In the genomic region with DNA sequence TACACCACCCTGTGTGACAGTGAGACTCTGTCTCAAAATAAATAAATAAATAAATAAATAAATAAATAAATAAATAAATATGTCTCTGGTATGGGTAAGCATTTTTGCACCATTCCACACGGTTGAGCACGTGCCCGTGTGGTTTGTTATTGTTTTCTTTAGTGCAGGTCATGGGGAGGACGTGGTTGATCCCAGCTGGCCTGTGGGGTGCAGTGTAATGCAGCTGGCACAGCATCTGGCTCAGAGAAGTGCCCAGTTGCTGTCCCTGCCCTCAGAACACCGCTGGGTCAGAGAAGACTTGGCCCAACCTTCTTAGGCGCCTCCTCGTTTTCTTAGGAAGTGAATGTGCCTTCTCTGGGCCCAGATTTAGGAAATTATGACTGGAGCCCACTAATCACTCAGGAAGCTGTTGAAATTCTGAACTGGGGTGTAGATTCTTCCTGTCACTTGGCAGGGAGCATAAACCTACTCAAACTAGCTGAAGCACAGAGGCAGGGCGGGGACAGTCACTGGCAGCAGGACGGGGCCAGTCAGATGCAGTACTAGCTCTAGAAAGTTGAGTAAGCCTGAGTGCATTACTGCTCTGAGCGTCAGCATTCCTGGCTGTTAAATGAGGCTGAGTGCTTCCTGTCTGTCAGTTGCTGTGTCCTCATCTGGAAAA, we compare ENCODE assay signal across 9 cellular contexts.
DNase-seq lines count a peak whose midpoint lies in the region; ATAC-seq and TF ChIP-seq lines count a peak whose summit lies in the region.
"Had no signal": no experiment of that assay in that cellular context is flagged by ENCODE, and none has a peak within 500 bp of the region (broad histone marks: within the 10 kb centered on the region; RNA-seq: fewer than 3 reads in every experiment).

No MANE protein-coding gene starts in this region.

- no peaks in the 10 kb centered on the region for H3K36me3 Mint-ChIP-seq in activated CD4-positive, alpha-beta T cell treated with anti-CD3 and anti-CD28 coated beads for 36 hours (ENCODE audit: low read depth)
- no peaks in the 10 kb centered on the region for H3K36me3 Mint-ChIP-seq in activated CD4-positive, alpha-beta T cell treated with anti-CD3 and anti-CD28 coated beads, Interleukin-2, amount 10 ng/mL, durations not matched to agents 7 days and 5 days (ENCODE audit: low read depth)
- no peaks in the 10 kb centered on the region for H3K36me3 Mint-ChIP-seq in chondrocyte (ENCODE audit: low read depth)
- no peaks in the 10 kb centered on the region for H3K36me3 Mint-ChIP-seq in activated CD8-positive, alpha-beta T cell treated with anti-CD3 and anti-CD28 coated beads, Interleukin-2, amount 10 ng/mL, durations not matched to agents 7 days and 5 days (ENCODE audit: low read depth)

- peak; percentile 49 for ATAC-seq in activated CD4-positive, alpha-beta T cell treated with anti-CD3 and anti-CD28 coated beads for 36 hours
- ATAC-seq in lower lobe of right lung = peak; percentile 95 to 96
- ATAC-seq in aorta (ENCODE audit: low FRiP score) = peak; percentile 94
- no peak for ATAC-seq in HG02938 (IDR thresholded peaks at IDR 0.05; ENCODE audit: unreplicated experiment)
- no peak for ATAC-seq in activated CD8-positive, alpha-beta T cell treated with anti-CD3 and anti-CD28 coated beads, Interleukin-2, amount 10 ng/mL, durations not matched to agents 7 days and 5 days

- H3K4me1 Mint-ChIP-seq in activated CD4-positive, alpha-beta T cell treated with anti-CD3 and anti-CD28 coated beads for 36 hours = peaks cover 18% of the 10 kb centered on the region
- peaks cover 23% of the 10 kb centered on the region for H3K4me1 Mint-ChIP-seq in activated CD4-positive, alpha-beta T cell treated with anti-CD3 and anti-CD28 coated beads, Interleukin-2, amount 10 ng/mL, durations not matched to agents 7 days and 5 days
- peaks cover 13% of the 10 kb centered on the region for H3K4me1 Mint-ChIP-seq in chondrocyte (ENCODE audit: low read depth)
- peaks cover 25% of the 10 kb centered on the region for H3K4me1 Mint-ChIP-seq in activated CD8-positive, alpha-beta T cell treated with anti-CD3 and anti-CD28 coated beads, Interleukin-2, amount 10 ng/mL, durations not matched to agents 7 days and 5 days (ENCODE audit: low read depth)

- POLR2A ChIA-PET in activated CD4-positive, alpha-beta T cell treated with anti-CD3 and anti-CD28 coated beads for 36 hours (lab: Charles Lee) = no interaction called here
- POLR2A ChIA-PET in activated CD4-positive, alpha-beta T cell treated with anti-CD3 and anti-CD28 coated beads, Interleukin-2, amount 10 ng/mL, durations not matched to agents 7 days and 5 days (lab: Charles Lee) = no interaction called here
- POLR2A ChIA-PET in activated CD8-positive, alpha-beta T cell treated with anti-CD3 and anti-CD28 coated beads, Interleukin-2, amount 10 ng/mL, durations not matched to agents 7 days and 5 days (lab: Charles Lee) = no interaction called here

- no peak overlapping the region for H3K4me3 Mint-ChIP-seq in activated CD4-positive, alpha-beta T cell treated with anti-CD3 and anti-CD28 coated beads for 36 hours
- H3K4me3 Mint-ChIP-seq in activated CD4-positive, alpha-beta T cell treated with anti-CD3 and anti-CD28 coated beads, Interleukin-2, amount 10 ng/mL, durations not matched to agents 7 days and 5 days = no peak overlapping the region
- no peak overlapping the region for H3K4me3 Mint-ChIP-seq in chondrocyte (ENCODE audit: unreplicated experiment)
- H3K4me3 Mint-ChIP-seq in activated CD8-positive, alpha-beta T cell treated with anti-CD3 and anti-CD28 coated beads, Interleukin-2, amount 10 ng/mL, durations not matched to agents 7 days and 5 days = no peak overlapping the region

- WGBS in aorta, 2 donors = 2 to 8% methylated on average over 10 of the region's 10 CpGs

- peak overlapping the region; percentile 80 for H3K27ac ChIP-seq in lower lobe of right lung
- H3K27ac ChIP-seq in aorta (ENCODE audit: low read depth in 1 of 2, low read length in 2 of 2) = peak overlapping the region; percentile 50 to 93
- H3K27ac ChIP-seq: C4-2B had no signal

- CTCF ChIA-PET in activated CD4-positive, alpha-beta T cell treated with anti-CD3 and anti-CD28 coated beads for 36 hours (lab: Charles Lee) = interaction anchor here (1.3 kb wide), 1 partner anchor 32 kb away, joined by 4 read pairs; no protein-coding TSS in a partner anchor
- CTCF ChIA-PET in activated CD4-positive, alpha-beta T cell treated with anti-CD3 and anti-CD28 coated beads, Interleukin-2, amount 10 ng/mL, durations not matched to agents 7 days and 5 days (lab: Charles Lee) = interaction anchor here (1.3 kb wide), 1 partner anchor 12 kb away, joined by 7 read pairs; no protein-coding TSS in a partner anchor
- CTCF ChIA-PET in activated CD8-positive, alpha-beta T cell treated with anti-CD3 and anti-CD28 coated beads, Interleukin-2, amount 10 ng/mL, durations not matched to agents 7 days and 5 days (lab: Charles Lee) = interaction anchor here (0.9 kb wide), 1 partner anchor 113 kb away, joined by 3 read pairs; no protein-coding TSS in a partner anchor

- no peak overlapping the region for H3K4me3 ChIP-seq in lower lobe of right lung
- no peak overlapping the region for H3K4me3 ChIP-seq in aorta (ENCODE audit: low read length in 2 of 2)

- H3K4me1 ChIP-seq in lower lobe of right lung (peaks cover 26% of the 10 kb centered on the region), aorta (ENCODE audit: control insufficient read depth in 1 of 2, insufficient read depth in 2 of 2, low read length in 2 of 2) (no peaks in the 10 kb centered on the region)

- H3K36me3 ChIP-seq in lower lobe of right lung = peaks cover 9% of the 10 kb centered on the region
- no peaks in the 10 kb centered on the region for H3K36me3 ChIP-seq in aorta (ENCODE audit: control insufficient read depth in 1 of 2, insufficient read depth in 2 of 2, low read length in 1 of 2)

- intact Hi-C loops in activated CD4-positive, alpha-beta T cell treated with anti-CD3 and anti-CD28 coated beads for 36 hours (cut with DNase I, micrococcal nuclease) = loop anchor here (5.0 to 10.0 kb wide), 3 partner anchors 90 to 308 kb away; a partner anchor contains a TSS
- intact Hi-C loops in lower lobe of right lung (cut with DNase I) = no loop called here
- intact Hi-C loops in aorta (cut with DNase I) = loop anchor here (2.0 to 10.0 kb wide), 3 partner anchors 86 to 678 kb away; a partner anchor contains a TSS

- H3K27me3 ChIP-seq in lower lobe of right lung (ENCODE audit: low read depth) (no peaks in the 10 kb centered on the region), aorta (ENCODE audit: control insufficient read depth in 1 of 2, insufficient read depth in 2 of 2, low read length in 1 of 2) (no peaks in the 10 kb centered on the region)

- no peaks in the 10 kb centered on the region for H3K9me3 ChIP-seq in lower lobe of right lung
- no peaks in the 10 kb centered on the region for H3K9me3 ChIP-seq in aorta (ENCODE audit: control insufficient read depth, low read length)

- no peaks in the 10 kb centered on the region for H3K27me3 Mint-ChIP-seq in activated CD4-positive, alpha-beta T cell treated with anti-CD3 and anti-CD28 coated beads for 36 hours
- no peaks in the 10 kb centered on the region for H3K27me3 Mint-ChIP-seq in activated CD4-positive, alpha-beta T cell treated with anti-CD3 and anti-CD28 coated beads, Interleukin-2, amount 10 ng/mL, durations not matched to agents 7 days and 5 days
- H3K27me3 Mint-ChIP-seq in chondrocyte (ENCODE audit: low read depth) = no peaks in the 10 kb centered on the region
- no peaks in the 10 kb centered on the region for H3K27me3 Mint-ChIP-seq in activated CD8-positive, alpha-beta T cell treated with anti-CD3 and anti-CD28 coated beads, Interleukin-2, amount 10 ng/mL, durations not matched to agents 7 days and 5 days (ENCODE audit: low read depth)

- no peak for DNase-seq in activated CD4-positive, alpha-beta T cell treated with anti-CD3 and anti-CD28 coated beads for 36 hours
- DNase-seq in activated CD4-positive, alpha-beta T cell treated with anti-CD3 and anti-CD28 coated beads, Interleukin-2, amount 10 ng/mL, durations not matched to agents 7 days and 5 days = no peak
- no peak for DNase-seq in chondrocyte (ENCODE audit: low spot score)
- DNase-seq in lower lobe of right lung = peak; percentile 90
- DNase-seq in aorta = peak; percentile 94 to 95
- DNase-seq in activated CD8-positive, alpha-beta T cell treated with anti-CD3 and anti-CD28 coated beads, Interleukin-2, amount 10 ng/mL, durations not matched to agents 7 days and 5 days = no peak
- no peak for DNase-seq in germinal center (ENCODE audit: low spot score)

- no peak overlapping the region for H3K27ac Mint-ChIP-seq in activated CD4-positive, alpha-beta T cell treated with anti-CD3 and anti-CD28 coated beads for 36 hours
- H3K27ac Mint-ChIP-seq in activated CD4-positive, alpha-beta T cell treated with anti-CD3 and anti-CD28 coated beads, Interleukin-2, amount 10 ng/mL, durations not matched to agents 7 days and 5 days = no peak overlapping the region
- H3K27ac Mint-ChIP-seq in chondrocyte (ENCODE audit: unreplicated experiment) = peak overlapping the region; percentile 41
- no peak overlapping the region for H3K27ac Mint-ChIP-seq in activated CD8-positive, alpha-beta T cell treated with anti-CD3 and anti-CD28 coated beads, Interleukin-2, amount 10 ng/mL, durations not matched to agents 7 days and 5 days

- TF ChIP-seq CTCF in chondrocyte (IDR thresholded peaks at IDR 0.05) (no peak), lower lobe of right lung (IDR thresholded peaks at IDR 0.05) (no peak)

- no peaks in the 10 kb centered on the region for H3K9me3 Mint-ChIP-seq in activated CD4-positive, alpha-beta T cell treated with anti-CD3 and anti-CD28 coated beads for 36 hours (ENCODE audit: low read depth)
- H3K9me3 Mint-ChIP-seq in activated CD4-positive, alpha-beta T cell treated with anti-CD3 and anti-CD28 coated beads, Interleukin-2, amount 10 ng/mL, durations not matched to agents 7 days and 5 days = no peaks in the 10 kb centered on the region
- no peaks in the 10 kb centered on the region for H3K9me3 Mint-ChIP-seq in chondrocyte (ENCODE audit: low read depth)
- H3K9me3 Mint-ChIP-seq in activated CD8-positive, alpha-beta T cell treated with anti-CD3 and anti-CD28 coated beads, Interleukin-2, amount 10 ng/mL, durations not matched to agents 7 days and 5 days (ENCODE audit: insufficient read depth) = no peaks in the 10 kb centered on the region

Comparison
In these comparisons a context has a peak if more than half of its experiments do, and no peak if none do; other contexts are left out.
1. ATAC-seq: peak in activated CD4-positive, alpha-beta T cell treated with anti-CD3 and anti-CD28 coated beads for 36 hours (single experiment), lower lobe of right lung (2 of 2) and aorta (single experiment); none in HG02938 (single experiment) and activated CD8-positive, alpha-beta T cell treated with anti-CD3 and anti-CD28 coated beads, Interleukin-2, amount 10 ng/mL, durations not matched to agents 7 days and 5 days (single experiment).
2. DNase-seq: peak in lower lobe of right lung (single experiment) and aorta (2 of 2); none in activated CD4-positive, alpha-beta T cell treated with anti-CD3 and anti-CD28 coated beads for 36 hours (single experiment), activated CD4-positive, alpha-beta T cell treated with anti-CD3 and anti-CD28 coated beads, Interleukin-2, amount 10 ng/mL, durations not matched to agents 7 days and 5 days (single experiment), chondrocyte (single experiment), activated CD8-positive, alpha-beta T cell treated with anti-CD3 and anti-CD28 coated beads, Interleukin-2, amount 10 ng/mL, durations not matched to agents 7 days and 5 days (single experiment) and germinal center (single experiment).